In genomic region chr6:44272999-44273566, GRCh38 we compare ENCODE assay signal across 21 cellular contexts. TPM values are rescaled to one million over a fixed set of nuclear protein-coding genes. Genes with fewer than 3 reads are reported as not detected.
A peak's percentile ranks its signal among the peaks of the same experiment; 100 is the strongest.
DNase-seq lines count a peak whose midpoint lies in the region; ATAC-seq and TF ChIP-seq lines count a peak whose summit lies in the region.
"Had no signal": no experiment of that assay in that cellular context is flagged by ENCODE, and none has a peak within 500 bp of the region (broad histone marks: within the 10 kb centered on the region; RNA-seq: fewer than 3 reads in every experiment).

No MANE protein-coding gene starts in this region.

- H3K27me3 Mint-ChIP-seq in nephron (ENCODE audit: low read depth): peaks cover 56% of the 10 kb centered on the region
- H3K27me3 Mint-ChIP-seq in type B pancreatic cell: peaks cover 65% of the 10 kb centered on the region

- no peaks in the 10 kb centered on the region for H3K9me3 ChIP-seq in right cardiac atrium (ENCODE audit: control insufficient read depth, low read length)
- H3K9me3 ChIP-seq: BLaER1 had no signal

- no peak for ATAC-seq in left cardiac atrium
- no peak for ATAC-seq in right cardiac atrium
- ATAC-seq in GM21825 (IDR thresholded peaks at IDR 0.05; ENCODE audit: unreplicated experiment): no peak
- ATAC-seq: CD8-positive, alpha-beta T cell; GM12878; PC-3 had no signal

- DNase-seq in left cardiac atrium (peak; percentile 16), right cardiac atrium (no peak), type B pancreatic cell (ENCODE audit: extremely low spot score, unreplicated experiment) (no peak), SHP77 (lab: John Stamatoyannopoulos, UW) (no peak)
- DNase-seq in stimulated activated CD4-positive, alpha-beta T cell treated with anti-CD3 and anti-CD28 coated beads, Interleukin-2, amount 100 ng/mL, for 48 hours: no peak
- DNase-seq: Calu3; CD8-positive, alpha-beta T cell; GM23248; NCI-H1417; NCI-H187; NCI-H226; NCI-H524 treated with DMSO at 0.1 percent for 48 hours; PC-3; RPMI8226; SIG-M5 had no signal

- no peaks in the 10 kb centered on the region for H3K4me1 ChIP-seq in right cardiac atrium (ENCODE audit: control insufficient read depth, insufficient read depth, low read length)

- intact Hi-C loops in left cardiac atrium (cut with DNase I): no loop called here
- intact Hi-C loops in right cardiac atrium (cut with DNase I): loop anchor here in 1 of 4 donors (10.0 kb wide), 1 partner anchor 62 kb away; no protein-coding TSS in a partner anchor

- H3K9me3 Mint-ChIP-seq in nephron: no peaks in the 10 kb centered on the region
- no peaks in the 10 kb centered on the region for H3K9me3 Mint-ChIP-seq in type B pancreatic cell
- H3K9me3 Mint-ChIP-seq: CD8-positive, alpha-beta T cell had no signal

- no peaks in the 10 kb centered on the region for H3K27me3 ChIP-seq in right cardiac atrium (ENCODE audit: control insufficient read depth, insufficient read depth)

- H3K27ac ChIP-seq in right cardiac atrium (ENCODE audit: low read length): no peak overlapping the region
- H3K27ac ChIP-seq in cingulate gyrus (ENCODE audit: low read depth, low read length): peak overlapping the region; percentile 48
- H3K27ac ChIP-seq: BLaER1, GM23248, KMS-11 had no signal

- no peak for TF ChIP-seq CTCF in nephron (IDR thresholded peaks at IDR 0.05; ENCODE audit: unreplicated experiment in 3 of 3)
- TF ChIP-seq CTCF in type B pancreatic cell (conservative IDR thresholded peaks at IDR 0.05): no peak

- H3K36me3 Mint-ChIP-seq in nephron (ENCODE audit: low read depth): no peaks in the 10 kb centered on the region
- H3K36me3 Mint-ChIP-seq in type B pancreatic cell: no peaks in the 10 kb centered on the region
- H3K36me3 Mint-ChIP-seq: CD8-positive, alpha-beta T cell had no signal

- H3K4me1 Mint-ChIP-seq in nephron (no peaks in the 10 kb centered on the region), type B pancreatic cell (ENCODE audit: unreplicated experiment) (no peaks in the 10 kb centered on the region)

- H3K4me3 Mint-ChIP-seq in nephron (peak overlapping the region; percentile 60 to 74 (median 66)), type B pancreatic cell (peak overlapping the region; percentile 62)
- H3K4me3 Mint-ChIP-seq: CD8-positive, alpha-beta T cell had no signal

- H3K27ac Mint-ChIP-seq in nephron: no peak overlapping the region
- no peak overlapping the region for H3K27ac Mint-ChIP-seq in type B pancreatic cell
- H3K27ac Mint-ChIP-seq: CD8-positive, alpha-beta T cell had no signal

- WGBS in right cardiac atrium: 84% methylated on average over 23 of the region's 23 CpGs

- H3K4me3 ChIP-seq in right cardiac atrium (ENCODE audit: low read length): no peak overlapping the region
- H3K4me3 ChIP-seq: BLaER1, GM12878, GM23248 had no signal

RNA-seq across cellular contexts. Expression of gene TMEM151B, which starts 2.8 kb away (rescaled TPM):
- total RNA-seq in left cardiac atrium: under 1 TPM in 1 of 2 donors, not detected in 1; 0.05 TPM
- total RNA-seq in right cardiac atrium: 1 to 10 TPM in 1 of 4 donors, under 1 TPM in 1, not detected in 2; 0.26 to 1.1 TPM
- 0.88 TPM for polyA plus RNA-seq in right cardiac atrium
- 0.52 and 3.2 TPM in 2 replicates for total RNA-seq in type B pancreatic cell (ENCODE audit: low replicate concordance)
- total RNA-seq: Calu3; CD8-positive, alpha-beta T cell; GM12878; GM23248; PC-3 had no signal
- polyA plus RNA-seq: GM23248 had no signal

RNA-seq across cellular contexts. Expression of gene NFKBIE, which starts 7.7 kb away (rescaled TPM):
- 1 to 10 TPM; 3.8 to 5.8 TPM for total RNA-seq in left cardiac atrium
- total RNA-seq in right cardiac atrium: 1 to 10 TPM; 3.7 to 5.5 (median 4.3) TPM
- 2.6 TPM for polyA plus RNA-seq in right cardiac atrium
- 9.2 and 10.7 TPM in 2 replicates for total RNA-seq in type B pancreatic cell (ENCODE audit: low replicate concordance)

RNA-seq across cellular contexts. Expression of gene SLC35B2, which starts 15.8 kb away (rescaled TPM):
- total RNA-seq in left cardiac atrium: 10 to 100 TPM; 23.3 to 29.9 TPM
- total RNA-seq in right cardiac atrium: 10 to 100 TPM; 21.0 to 25.2 (median 23.0) TPM
- polyA plus RNA-seq in right cardiac atrium: 15.8 TPM
- 39.6 and 46.1 TPM in 2 replicates for total RNA-seq in type B pancreatic cell (ENCODE audit: low replicate concordance)

RNA-seq across cellular contexts. Expression of gene HSP90AB1, which starts 26.2 kb away (rescaled TPM):
- 100 to 1,000 TPM; 657 to 662 TPM for total RNA-seq in left cardiac atrium
- 100 to 1,000 TPM; 677 to 993 (median 871) TPM for total RNA-seq in right cardiac atrium
- polyA plus RNA-seq in right cardiac atrium: 586 TPM
- 880 and 1,082 TPM in 2 replicates for total RNA-seq in type B pancreatic cell (ENCODE audit: low replicate concordance)

RNA-seq across cellular contexts. Expression of gene AARS2, which starts 40.1 kb away (rescaled TPM):
- total RNA-seq in left cardiac atrium (1 to 10 TPM; 8.2 to 9.6 TPM), right cardiac atrium (10 to 100 TPM in 2 of 4 donors, 1 to 10 TPM in 2; 6.8 to 12.2 (median 9.3) TPM), type B pancreatic cell (ENCODE audit: low replicate concordance) (34.3 and 37.3 TPM in 2 replicates)
- polyA plus RNA-seq in right cardiac atrium: 4.5 TPM
